8 cellular contexts compared by ENCODE assay signal in the genomic region with DNA sequence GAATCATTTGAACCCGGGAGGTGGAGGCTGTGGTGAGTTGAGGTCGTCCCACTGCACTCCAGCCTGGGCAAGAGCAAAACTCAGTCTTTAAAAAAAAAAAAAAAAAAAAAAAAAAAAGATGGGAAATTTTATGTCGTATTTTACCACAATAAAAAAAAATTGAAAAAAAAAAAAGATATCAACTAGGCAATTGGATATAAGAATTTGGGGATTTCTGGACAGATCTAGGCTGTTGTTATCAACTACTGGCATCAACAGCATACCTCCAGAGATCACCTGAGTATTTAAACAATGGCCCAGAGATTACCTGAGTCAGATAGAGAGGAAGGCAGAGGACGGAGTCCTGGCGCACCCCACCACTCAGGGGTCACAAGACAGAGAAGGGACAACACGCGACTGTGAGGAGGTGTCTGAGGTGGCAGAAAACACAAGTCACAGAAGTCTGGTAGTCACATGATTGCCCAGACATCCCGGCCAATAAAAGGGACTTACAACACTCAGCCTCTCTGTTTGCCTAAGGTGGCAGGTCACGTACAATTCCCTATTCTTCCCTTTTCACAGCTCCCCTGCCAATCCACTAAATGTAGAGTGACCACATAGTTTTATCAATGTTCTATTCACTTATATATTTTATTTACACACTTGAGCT. TPM values are rescaled to one million over a fixed set of nuclear protein-coding genes. Genes with fewer than 3 reads are reported as not detected.
DNase-seq lines count a peak whose midpoint lies in the region; ATAC-seq and TF ChIP-seq lines count a peak whose summit lies in the region.

No MANE protein-coding gene starts in this region.

- POLR2A ChIA-PET in Caco-2 (lab: Charles Lee), result no interaction called here

- H3K4me1 Mint-ChIP-seq in Caco-2 (ENCODE audit: low read depth, unreplicated experiment), result peaks cover 19% of the 10 kb centered on the region
- peaks cover 35% of the 10 kb centered on the region for H3K4me1 Mint-ChIP-seq in nephron progenitor cell

- CTCF ChIA-PET in Caco-2 (lab: Charles Lee), result interaction anchor here (0.6 kb wide), 1 partner anchor 16 kb away, joined by 3 read pairs; no protein-coding TSS in a partner anchor

- intact Hi-C loops in Caco-2 (cut with micrococcal nuclease; ENCODE audit: unreplicated experiment) (loop anchor here (1.0 kb wide), 2 partner anchors 9 to 83 kb away; no protein-coding TSS in a partner anchor), colonic mucosa (cut with DNase I) (no loop called here)

- H3K23ac ChIP-seq in neuronal stem cell (ENCODE audit: low read depth, low read length, poor library complexity), result no peak overlapping the region

- peak overlapping the region; percentile 96 for H3K4me3 Mint-ChIP-seq in Caco-2 (ENCODE audit: unreplicated experiment)
- H3K4me3 Mint-ChIP-seq in nephron progenitor cell, result peak overlapping the region; percentile 98

- H3K27me3 Mint-ChIP-seq in Caco-2 (ENCODE audit: insufficient read depth, unreplicated experiment) (no peaks in the 10 kb centered on the region), nephron progenitor cell (ENCODE audit: low read depth, poor library complexity) (peaks cover 3% of the 10 kb centered on the region)

- no peak overlapping the region for H4K8ac ChIP-seq in neuronal stem cell (ENCODE audit: low read depth, low read length)

- H2BK5ac ChIP-seq in neuronal stem cell (ENCODE audit: low read length), result no peak overlapping the region

- H3K9me3 ChIP-seq in Caco-2 (no peaks in the 10 kb centered on the region), colonic mucosa (no peaks in the 10 kb centered on the region), neuronal stem cell (replicated peaks in 1 of 2; ENCODE audit: control insufficient read depth in 2 of 2, insufficient read depth in 1 of 2, low read depth in 1 of 2, low read length in 2 of 2) (no peaks in the 10 kb centered on the region)

- no TSS peak for BruUV-seq in Caco-2 (replicated peaks; lab: Mats Ljungman, UMichigan)

- H3K9me3 Mint-ChIP-seq in Caco-2 (ENCODE audit: unreplicated experiment) (no peaks in the 10 kb centered on the region), nephron progenitor cell (no peaks in the 10 kb centered on the region)

- H2AK5ac ChIP-seq in neuronal stem cell (ENCODE audit: low read depth, low read length), result no peak overlapping the region

- TF ChIP-seq CTCF in Caco-2 (IDR thresholded peaks at IDR 0.05; ENCODE audit: insufficient read depth in 1 of 2, low read depth in 1 of 2, low read length in 1 of 2, severe bottlenecking in 1 of 2, unreplicated experiment in 1 of 2) (no peak), colonic mucosa (IDR thresholded peaks at IDR 0.05) (no peak), nephron progenitor cell (IDR thresholded peaks at IDR 0.05) (no peak)

- no peak overlapping the region for H2AFZ ChIP-seq in neuronal stem cell (ENCODE audit: low read length)

- H3K4me1 ChIP-seq in Caco-2, result peaks cover 26% of the 10 kb centered on the region
- H3K4me1 ChIP-seq in colonic mucosa, result no peaks in the 10 kb centered on the region
- peaks cover 2 to 10% of the 10 kb centered on the region in 2 donors for H3K4me1 ChIP-seq in neuronal stem cell (ENCODE audit: control insufficient read depth in 2 of 2, insufficient read depth in 1 of 2, low read depth in 1 of 2, low read length in 2 of 2)

- H2BK120ac ChIP-seq in neuronal stem cell (ENCODE audit: low read depth, low read length), result no peak overlapping the region

- H3K18ac ChIP-seq in neuronal stem cell (ENCODE audit: low read length), result no peak overlapping the region

- no peak overlapping the region for H4K91ac ChIP-seq in neuronal stem cell (ENCODE audit: low read depth, low read length, poor library complexity)

- H3K36me3 ChIP-seq in Caco-2 (ENCODE audit: control insufficient read depth, insufficient read depth, low read length) (no peaks in the 10 kb centered on the region; the same call in 1 of the 2 replicates), colonic mucosa (peaks cover 3% of the 10 kb centered on the region), neuronal stem cell (replicated peaks in 1 of 2; ENCODE audit: control insufficient read depth in 2 of 2, insufficient read depth in 2 of 2, low read length in 2 of 2) (peaks cover 19 to 47% of the 10 kb centered on the region in 2 donors)

- no peak overlapping the region for H2BK15ac ChIP-seq in neuronal stem cell (ENCODE audit: low read length)

- H3K36me3 Mint-ChIP-seq in Caco-2 (ENCODE audit: insufficient read depth, unreplicated experiment) (peaks cover 50% of the 10 kb centered on the region), nephron progenitor cell (ENCODE audit: low read depth) (peaks cover 25% of the 10 kb centered on the region)

- DNase-seq in Caco-2 (peak; percentile 83 to 93), LoVo (ENCODE audit: low spot score) (peak; percentile 54), colonic mucosa (peak; percentile 69), nephron progenitor cell (no peak), SHP77 treated with DMSO at 0.1 percent for 48 hours (lab: John Stamatoyannopoulos, UW) (no peak), neuronal stem cell (ENCODE audit: low spot score) (no peak)

- H3K27ac ChIP-seq in colonic mucosa, result peak overlapping the region; percentile 58
- H3K27ac ChIP-seq in neuronal stem cell (replicated peaks; ENCODE audit: low read length), result no peak overlapping the region

- H3K14ac ChIP-seq in neuronal stem cell (ENCODE audit: low read length), result no peak overlapping the region

- no peak overlapping the region for H2BK12ac ChIP-seq in neuronal stem cell (ENCODE audit: low read length)

- no peaks in the 10 kb centered on the region for H3K27me3 ChIP-seq in Caco-2 (replicated peaks; ENCODE audit: control insufficient read depth, insufficient read depth, low read length)
- no peaks in the 10 kb centered on the region for H3K27me3 ChIP-seq in colonic mucosa
- H3K27me3 ChIP-seq in neuronal stem cell (ENCODE audit: control insufficient read depth in 3 of 3, insufficient read depth in 3 of 3, low read depth in 1 of 3, low read length in 3 of 3), result no peaks in the 10 kb centered on the region

- WGBS in neuronal stem cell (ENCODE audit: extremely low coverage in 2 of 2, insufficient read length in 2 of 2, insufficient replicate concordance in 1 of 2), 2 donors, result no CpG with 5 or more reads among the region's 9 CpGs

- no peak overlapping the region for H3K4me2 ChIP-seq in neuronal stem cell (ENCODE audit: insufficient read depth, low read length, poor library complexity, severe bottlenecking)

- no peak overlapping the region for H3K4ac ChIP-seq in neuronal stem cell (ENCODE audit: low read length)

- H3K27ac Mint-ChIP-seq in Caco-2 (ENCODE audit: unreplicated experiment) (peak overlapping the region; percentile 78), nephron progenitor cell (no peak overlapping the region)

- H3K9ac ChIP-seq in colonic mucosa (ENCODE audit: low read depth in 2 of 2, low read length in 2 of 2) (peak overlapping the region in 1 of 2 donors; percentile 88), neuronal stem cell (ENCODE audit: low read depth, low read length, poor library complexity) (no peak overlapping the region)

- peaks cover 5% of the 10 kb centered on the region for H3K79me1 ChIP-seq in neuronal stem cell (ENCODE audit: low read depth, low read length)

- H3K4me3 ChIP-seq in Caco-2 (ENCODE audit: low read depth, low read length) (peak overlapping the region; percentile 93), colonic mucosa (peak overlapping the region; percentile 71), neuronal stem cell (ENCODE audit: low read length in 2 of 2) (peak overlapping the region in 1 of 2 donors; percentile 80)

- ATAC-seq in GM21360 (IDR thresholded peaks at IDR 0.05; ENCODE audit: unreplicated experiment) (no peak), GM21723 (IDR thresholded peaks at IDR 0.05; ENCODE audit: unreplicated experiment) (no peak)

RNA-seq across cellular contexts. Expression of a gene that starts 1.8 kb away (rescaled TPM):
- total RNA-seq in Caco-2 (2022) (68.5 and 69.6 TPM in 2 replicates), colonic mucosa (10 to 100 TPM; 55.5 to 62.1 TPM)
- 21.8 TPM for polyA plus RNA-seq in neuronal stem cell (2013, experiment 1 of 2)
- 21.8 TPM for polyA plus RNA-seq in neuronal stem cell (2013, experiment 2 of 2)

RNA-seq across cellular contexts. Expression of a gene that starts 2.0 kb away (rescaled TPM):
- total RNA-seq in Caco-2 (2022), result 10.5 and 11.6 TPM in 2 replicates
- 10 to 100 TPM in 1 of 2 donors, 1 to 10 TPM in 1; 6.3 to 11.8 TPM for total RNA-seq in colonic mucosa
- polyA plus RNA-seq in neuronal stem cell (2013, experiment 1 of 2), result 31.1 TPM
- polyA plus RNA-seq in neuronal stem cell (2013, experiment 2 of 2), result 32.2 TPM

Comparison
In these comparisons a context has a peak if more than half of its experiments do, and no peak if none do; other contexts are left out.
1. DNase-seq: peak in Caco-2 (2 of 2), LoVo (single experiment) and colonic mucosa (single experiment); none in nephron progenitor cell (single experiment), SHP77 treated with DMSO at 0.1 percent for 48 hours (single experiment) and neuronal stem cell (single experiment).